8 cellular contexts compared by ENCODE assay signal in genomic region chr4:38160487-38161207, GRCh38.
DNase-seq lines count a peak whose midpoint lies in the region; ATAC-seq and TF ChIP-seq lines count a peak whose summit lies in the region.

No MANE protein-coding gene starts in this region.

- H3K9me3 ChIP-seq in Peyer's patch, result no peaks in the 10 kb centered on the region

- ATAC-seq in GM21367 (IDR thresholded peaks at IDR 0.05; ENCODE audit: unreplicated experiment) (peak; percentile 82), HG03565 (IDR thresholded peaks at IDR 0.05; ENCODE audit: unreplicated experiment) (peak; percentile 87)

- DNase-seq in DMS153 (lab: John Stamatoyannopoulos, UW) (peak; percentile 83), Peyer's patch (peak in 2 of 3 donors; percentile 58 to 68), amniotic epithelial cell (ENCODE audit: low read depth) (peak; percentile 99), iPS-NIHi11 (ENCODE audit: low spot score) (peak; percentile 42), NCI-H524 treated with DMSO at 0.1 percent for 48 hours (lab: John Stamatoyannopoulos, UW) (no peak)
- DNase-seq in stimulated activated CD8-positive, alpha-beta memory T cell treated with anti-CD3 and anti-CD28 coated beads, Interleukin-4, amount 100 ng/mL, for 48 hours, result peak; percentile 51

- no peaks in the 10 kb centered on the region for H3K27me3 ChIP-seq in Peyer's patch

- no peak for TF ChIP-seq CTCF in Peyer's patch (IDR thresholded peaks at IDR 0.05)

- H3K4me1 ChIP-seq in Peyer's patch, result peaks cover 0 to 8% (median 3%) of the 10 kb centered on the region in 4 donors

- no peaks in the 10 kb centered on the region for H3K36me3 ChIP-seq in Peyer's patch

- no peak for TF ChIP-seq POLR2A in Peyer's patch (IDR thresholded peaks at IDR 0.05)

- H3K27ac ChIP-seq in Peyer's patch, result peak overlapping the region in 3 of 4 donors; percentile 64 to 90 (median 89)

- no peak overlapping the region for H3K4me3 ChIP-seq in Peyer's patch
